In genomic region chr14:102928412-102929348, GRCh38 we compare ENCODE assay signal across 8 cellular contexts.
DNase-seq lines count a peak whose midpoint lies in the region; ATAC-seq, FAIRE-seq and TF ChIP-seq lines count a peak whose summit lies in the region.

No MANE protein-coding gene starts in this region.

- no peak for TF ChIP-seq CTCF in retinal pigment epithelial cell (conservative IDR thresholded peaks at IDR 0.05; ENCODE audit: low read depth, low read length)

- DNase-seq in DMS114 treated with DMSO at 0.1 percent for 48 hours (lab: John Stamatoyannopoulos, UW; ENCODE audit: unreplicated experiment) = peak; percentile 10
- DNase-seq in NCI-H510A treated with DMSO at 0.1 percent for 48 hours (lab: John Stamatoyannopoulos, UW) = peak; percentile 48
- peak; percentile 77 for DNase-seq in activated T-cell treated with anti-CD3 and anti-CD28 coated beads, Interleukin-2, amount 50 U/mL, for 48 hours
- peak; percentile 33 for DNase-seq in glomerular visceral epithelial cell (ENCODE audit: extremely low spot score)
- no peak for DNase-seq in retinal pigment epithelial cell (ENCODE audit: low read depth)
- DNase-seq in RCC 7860 (ENCODE audit: low spot score) = no peak
- DNase-seq in HTR-8/SVneo (ENCODE audit: insufficient read length, low spot score) = no peak

- ATAC-seq in HG02571 (IDR thresholded peaks at IDR 0.05; ENCODE audit: unreplicated experiment) = peak; percentile 51

- peak overlapping the region; percentile 29 for H3K4me3 ChIP-seq in retinal pigment epithelial cell (ENCODE audit: low read length)

- FAIRE-seq in RCC 7860 (lab: Jason Lieb, UNC) (no peak), HTR-8/SVneo (lab: Jason Lieb, UNC) (no peak)

Comparison
In these comparisons a context has a peak if more than half of its experiments do, and no peak if none do; other contexts are left out.
1. DNase-seq: peak in DMS114 treated with DMSO at 0.1 percent for 48 hours (single experiment), NCI-H510A treated with DMSO at 0.1 percent for 48 hours (single experiment), activated T-cell treated with anti-CD3 and anti-CD28 coated beads, Interleukin-2, amount 50 U/mL, for 48 hours (2 of 2) and glomerular visceral epithelial cell (single experiment); none in retinal pigment epithelial cell (single experiment), RCC 7860 (single experiment) and HTR-8/SVneo (single experiment).